In the genomic region with DNA sequence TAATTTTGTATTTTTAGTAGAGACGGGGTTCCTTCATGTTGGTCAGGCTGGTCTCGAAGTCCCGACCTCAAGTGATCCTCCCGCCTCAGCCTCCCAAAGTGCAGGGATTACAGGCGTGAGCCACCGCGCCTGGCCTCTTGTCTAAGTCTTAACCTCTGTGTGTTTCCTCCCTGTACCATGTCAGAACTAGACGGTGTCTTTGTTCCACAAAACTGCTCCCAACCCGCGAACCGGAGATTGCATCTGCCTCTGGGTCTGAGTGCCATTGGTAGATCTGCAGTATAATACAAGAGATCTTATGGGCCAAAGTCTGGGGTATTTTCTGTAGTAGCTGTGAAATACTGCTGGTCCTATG, we compare ENCODE assay signal across 8 cellular contexts. TPM values are rescaled to one million over a fixed set of nuclear protein-coding genes. Genes with fewer than 3 reads are reported as not detected.
DNase-seq lines count a peak whose midpoint lies in the region; ATAC-seq, FAIRE-seq and TF ChIP-seq lines count a peak whose summit lies in the region.
"Had no signal": no experiment of that assay in that cellular context is flagged by ENCODE, and none has a peak within 500 bp of the region (broad histone marks: within the 10 kb centered on the region; RNA-seq: fewer than 3 reads in every experiment).

No MANE protein-coding gene starts in this region.

- H3K36me3 ChIP-seq in DND-41 (ENCODE audit: insufficient read depth, low read length) (peaks cover 15% of the 10 kb centered on the region), astrocyte (ENCODE audit: insufficient read depth, low read length) (peaks cover 6% of the 10 kb centered on the region), neutrophil (no peaks in the 10 kb centered on the region)
- H3K36me3 ChIP-seq: prostate gland had no signal

- H3K4me1 ChIP-seq in DND-41 (ENCODE audit: insufficient read depth, low read length) (peaks cover 28% of the 10 kb centered on the region), astrocyte (ENCODE audit: insufficient read depth, low read length) (no peaks in the 10 kb centered on the region), neutrophil (ENCODE audit: control insufficient read depth in 1 of 2, insufficient read depth in 1 of 2, low read depth in 1 of 2, low read length in 1 of 2) (peaks cover 13 to 22% of the 10 kb centered on the region in 2 experiments)
- H3K4me1 ChIP-seq: prostate gland had no signal

- H3K79me2 ChIP-seq in DND-41 (ENCODE audit: insufficient read depth, low read length), result peaks cover 42% of the 10 kb centered on the region
- peaks cover 30% of the 10 kb centered on the region for H3K79me2 ChIP-seq in astrocyte (ENCODE audit: insufficient read depth, low read length)

- no peak for DNase-seq in DND-41
- DNase-seq in astrocyte (ENCODE audit: low read depth), result no peak
- no peak for DNase-seq in NCI-H2081 treated with DMSO at 0.1 percent for 48 hours (lab: John Stamatoyannopoulos, UW)
- DNase-seq in ACHN, result no peak
- DNase-seq in omental fat pad (ENCODE audit: low spot score), result no peak

- no peaks in the 10 kb centered on the region for H3K9me3 ChIP-seq in DND-41 (ENCODE audit: insufficient read depth, low read length, severe bottlenecking)
- H3K9me3 ChIP-seq in astrocyte (ENCODE audit: insufficient read depth, low read depth, low read length), result no peaks in the 10 kb centered on the region
- no peaks in the 10 kb centered on the region for H3K9me3 ChIP-seq in neutrophil
- H3K9me3 ChIP-seq: prostate gland had no signal

- H3K4me3 ChIP-seq in DND-41 (ENCODE audit: low read depth in 1 of 2, low read length in 2 of 2) (peak overlapping the region in 1 of 2 experiments; percentile 71; a peak in 2 of 4 replicates), astrocyte (ENCODE audit: insufficient read depth, low read depth, low read length) (no peak overlapping the region), neutrophil (ENCODE audit: low read depth in 1 of 2, low read length in 1 of 2) (peak overlapping the region; percentile 91 to 94)

- H3K36me3 Mint-ChIP-seq in IgD-negative memory B cell (peaks cover 3% of the 10 kb centered on the region), astrocyte (ENCODE audit: low read depth, unreplicated experiment) (peaks cover 5% of the 10 kb centered on the region)

- H3K4me2 ChIP-seq in DND-41 (ENCODE audit: insufficient read depth, low read length) (peak overlapping the region; percentile 91), astrocyte (ENCODE audit: low read length) (peak overlapping the region; percentile 96)

- H3K27ac Mint-ChIP-seq in IgD-negative memory B cell, result peak overlapping the region in 1 of 3 donors; percentile 75
- H3K27ac Mint-ChIP-seq in astrocyte (ENCODE audit: unreplicated experiment), result no peak overlapping the region

- peak overlapping the region; percentile 100; the same call in 1 of the 2 replicates for H2AFZ ChIP-seq in DND-41 (ENCODE audit: low read depth, low read length)
- no peak overlapping the region for H2AFZ ChIP-seq in astrocyte (ENCODE audit: low read depth, low read length)

- no peaks in the 10 kb centered on the region for H3K27me3 Mint-ChIP-seq in IgD-negative memory B cell
- peaks cover 1% of the 10 kb centered on the region for H3K27me3 Mint-ChIP-seq in astrocyte (ENCODE audit: low read depth, unreplicated experiment)

- ATAC-seq in DND-41 (ENCODE audit: insufficient read depth, low read depth) (no peak), omental fat pad (ENCODE audit: low FRiP score) (no peak)

- no peak overlapping the region for H3K27ac ChIP-seq in DND-41 (ENCODE audit: low read length)
- H3K27ac ChIP-seq in astrocyte (ENCODE audit: low read depth, low read length), result no peak overlapping the region
- no peak overlapping the region for H3K27ac ChIP-seq in neutrophil

- no peak for FAIRE-seq in astrocyte (lab: Jason Lieb, UNC)

- H3K4me1 Mint-ChIP-seq in IgD-negative memory B cell, result peaks cover 3 to 17% (median 8%) of the 10 kb centered on the region in 3 donors
- H3K4me1 Mint-ChIP-seq in astrocyte (ENCODE audit: low read depth, unreplicated experiment), result peaks cover 1% of the 10 kb centered on the region

- H3K27me3 ChIP-seq in DND-41 (ENCODE audit: insufficient read depth, low read length, poor library complexity) (no peaks in the 10 kb centered on the region), astrocyte (ENCODE audit: insufficient read depth, low read length) (no peaks in the 10 kb centered on the region), neutrophil (no peaks in the 10 kb centered on the region)

- in situ Hi-C loops in ACHN (cut with HindIII; ENCODE audit: low pct_ligation_motif_present, low pct_unique_long_range_greater_than_20kb, low sequenced_read_pairs), result no loop called here

- peak overlapping the region; percentile 88 to 98 (median 94) for H3K4me3 Mint-ChIP-seq in IgD-negative memory B cell
- H3K4me3 Mint-ChIP-seq in astrocyte (ENCODE audit: unreplicated experiment), result peak overlapping the region; percentile 96

- H3K9ac ChIP-seq in DND-41 (ENCODE audit: low read depth, low read length) (peak overlapping the region; percentile 96; the same call in 1 of the 2 replicates), astrocyte (ENCODE audit: low read length) (no peak overlapping the region)

- no peaks in the 10 kb centered on the region for H3K9me3 Mint-ChIP-seq in IgD-negative memory B cell
- H3K9me3 Mint-ChIP-seq in astrocyte (ENCODE audit: unreplicated experiment), result peaks cover 5% of the 10 kb centered on the region

- H4K20me1 ChIP-seq in DND-41 (ENCODE audit: insufficient read depth, low read length) (peaks cover 8% of the 10 kb centered on the region; the same call in 1 of the 2 replicates), astrocyte (ENCODE audit: insufficient read depth, low read length) (no peaks in the 10 kb centered on the region)

- TF ChIP-seq CTCF in DND-41 (IDR thresholded peaks at IDR 0.05; ENCODE audit: borderline replicate concordance, extremely low read depth, low read length, poor library complexity, severe bottlenecking) (no peak), astrocyte (IDR thresholded peaks at IDR 0.05; ENCODE audit: insufficient read depth, low read depth, low read length) (no peak), neutrophil (IDR thresholded peaks at IDR 0.05) (no peak), omental fat pad (IDR thresholded peaks at IDR 0.05) (no peak)

RNA-seq across cellular contexts. Expression of a gene that starts 1.3 kb away (rescaled TPM):
- polyA plus RNA-seq in IgD-negative memory B cell, result 23.3 TPM
- 19.1 and 19.5 TPM in 2 replicates for total RNA-seq in astrocyte
- total RNA-seq in omental fat pad, result 10 to 100 TPM; 10.6 to 16.8 (median 13.3) TPM

RNA-seq across cellular contexts. Expression of a gene that starts 8.6 kb away (rescaled TPM):
- 13.7 TPM for polyA plus RNA-seq in IgD-negative memory B cell
- total RNA-seq in astrocyte (16.8 and 17.1 TPM in 2 replicates), omental fat pad (10 to 100 TPM in 3 of 4 donors, 1 to 10 TPM in 1; 9.8 to 13.0 (median 11.3) TPM)

RNA-seq across cellular contexts. Expression of a gene that starts 48.8 kb away (rescaled TPM):
- 48.9 TPM for polyA plus RNA-seq in IgD-negative memory B cell
- 12.9 and 13.7 TPM in 2 replicates for total RNA-seq in astrocyte
- total RNA-seq in omental fat pad, result 10 to 100 TPM; 21.9 to 42.6 (median 32.2) TPM
